ENCODE assay signal across 8 cellular contexts in the genomic region with DNA sequence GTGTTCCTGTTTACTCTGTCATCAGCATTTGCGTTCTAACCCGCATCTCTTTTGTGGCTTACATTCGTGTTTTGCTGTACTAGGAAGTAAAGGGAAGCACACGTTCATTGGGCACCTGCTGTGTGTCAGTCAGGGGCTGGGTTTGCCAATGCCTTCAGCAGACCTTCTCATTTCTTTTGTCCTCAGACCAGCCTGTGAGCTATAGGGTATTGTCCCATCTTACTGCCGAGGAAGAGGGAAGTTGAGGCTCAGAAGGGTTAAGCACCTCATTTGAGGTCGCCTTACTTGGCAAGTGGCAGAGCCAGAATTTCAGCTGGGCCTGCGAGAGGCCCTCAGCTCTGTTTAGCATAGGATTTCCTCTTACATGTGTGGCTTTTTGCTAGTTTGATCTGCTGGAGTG. TPM values are rescaled to one million over a fixed set of nuclear protein-coding genes. Genes with fewer than 3 reads are reported as not detected.
DNase-seq lines count a peak whose midpoint lies in the region; ATAC-seq, FAIRE-seq and TF ChIP-seq lines count a peak whose summit lies in the region.

No MANE protein-coding gene starts in this region.

- in situ Hi-C loops in HepG2 (cut with HindIII; ENCODE audit: extremely low pct_ligation_motif_present, low pct_unique_long_range_greater_than_20kb): no loop called here

- CTCF ChIA-PET in activated CD8-positive, alpha-beta T cell treated with anti-CD3 and anti-CD28 coated beads, Interleukin-2, amount 10 ng/mL, durations not matched to agents 7 days and 5 days (lab: Charles Lee): interaction anchor here (0.7 to 3.3 kb wide), 10 partner anchors 9 to 243 kb away, joined by 3 to 17 read pairs (median 4); no protein-coding TSS in a partner anchor
- CTCF ChIA-PET in HepG2 (lab: Yijun Ruan, JAX; ENCODE audit: low intra/inter-chr PET ratio, low total read pairs): interaction anchor here (1.5 to 1.9 kb wide), 2 partner anchors 9 to 25 kb away, joined by 4 to 6 read pairs; partner anchors contain the start of gene TBC1D14

- H3K27me3 Mint-ChIP-seq in activated CD8-positive, alpha-beta T cell treated with anti-CD3 and anti-CD28 coated beads, Interleukin-2, amount 10 ng/mL, durations not matched to agents 7 days and 5 days (ENCODE audit: low read depth): no peaks in the 10 kb centered on the region
- no peaks in the 10 kb centered on the region for H3K27me3 Mint-ChIP-seq in type B pancreatic cell

- ATAC-seq in left cardiac atrium: no peak
- ATAC-seq in activated CD8-positive, alpha-beta T cell treated with anti-CD3 and anti-CD28 coated beads, Interleukin-2, amount 10 ng/mL, durations not matched to agents 7 days and 5 days: peak; percentile 54
- ATAC-seq in HepG2: no peak
- ATAC-seq in HG03520 (IDR thresholded peaks at IDR 0.05; ENCODE audit: unreplicated experiment): no peak
- ATAC-seq in GM18498 (IDR thresholded peaks at IDR 0.05; ENCODE audit: unreplicated experiment): no peak

- 84% methylated on average over 7 of the region's 7 CpGs for WGBS in HepG2 (ENCODE audit: low lambda C conversion rate)

- no peak for DNase-seq in left ventricle myocardium inferior
- DNase-seq in left cardiac atrium: no peak
- DNase-seq in activated CD8-positive, alpha-beta T cell treated with anti-CD3 and anti-CD28 coated beads, Interleukin-2, amount 10 ng/mL, durations not matched to agents 7 days and 5 days: peak; percentile 46
- no peak for DNase-seq in HepG2 (ENCODE audit: low spot score)
- no peak for DNase-seq in type B pancreatic cell (ENCODE audit: extremely low spot score, unreplicated experiment)
- DNase-seq in C1 segment of cervical spinal cord (lab: John Stamatoyannopoulos, UW): no peak

- no peak for TF ChIP-seq RAD21 in HepG2 (CRISPR knock-in tag; IDR thresholded peaks at IDR 0.05)

- peaks cover 58% of the 10 kb centered on the region for H3K4me1 Mint-ChIP-seq in activated CD8-positive, alpha-beta T cell treated with anti-CD3 and anti-CD28 coated beads, Interleukin-2, amount 10 ng/mL, durations not matched to agents 7 days and 5 days (ENCODE audit: low read depth)
- peaks cover 42% of the 10 kb centered on the region for H3K4me1 Mint-ChIP-seq in type B pancreatic cell (ENCODE audit: unreplicated experiment)

- TF ChIP-seq CTCF in left ventricle myocardium inferior (IDR thresholded peaks at IDR 0.05; ENCODE audit: borderline replicate concordance): no peak
- TF ChIP-seq CTCF in HepG2 (CRISPR knock-in tag; IDR thresholded peaks at IDR 0.05): no peak
- TF ChIP-seq CTCF in type B pancreatic cell (conservative IDR thresholded peaks at IDR 0.05): no peak

- no peaks in the 10 kb centered on the region for H3K9me3 Mint-ChIP-seq in activated CD8-positive, alpha-beta T cell treated with anti-CD3 and anti-CD28 coated beads, Interleukin-2, amount 10 ng/mL, durations not matched to agents 7 days and 5 days (ENCODE audit: insufficient read depth)
- H3K9me3 Mint-ChIP-seq in type B pancreatic cell: no peaks in the 10 kb centered on the region

- H3K36me3 ChIP-seq in left ventricle myocardium inferior (peaks cover 6% of the 10 kb centered on the region), HepG2 (replicated peaks in 1 of 2; ENCODE audit: control insufficient read depth in 1 of 2, insufficient read depth in 2 of 2, low read length in 2 of 2) (peaks cover 0 to 13% of the 10 kb centered on the region in 2 experiments; a peak in 2 of 5 replicates)

- H3K4me3 ChIP-seq in left ventricle myocardium inferior (no peak overlapping the region), HepG2 (replicated peaks in 1 of 3; ENCODE audit: insufficient read depth in 1 of 3, low read depth in 2 of 3, low read length in 3 of 3) (no peak overlapping the region)

- H3K4me1 ChIP-seq in left ventricle myocardium inferior (peaks cover 47% of the 10 kb centered on the region), HepG2 (ENCODE audit: insufficient read depth, low read length) (peaks cover 77% of the 10 kb centered on the region)

- peaks cover 53% of the 10 kb centered on the region for H3K79me2 ChIP-seq in HepG2 (ENCODE audit: insufficient read depth, low read length)

- H2AFZ ChIP-seq in HepG2 (ENCODE audit: low read length): no peak overlapping the region

- H3K27ac ChIP-seq in left ventricle myocardium inferior (replicated peaks): peak overlapping the region; percentile 47
- peak overlapping the region; percentile 75 for H3K27ac ChIP-seq in HepG2 (ENCODE audit: extremely low read length, insufficient read depth, low read length)

- no peak for TF ChIP-seq EP300 in HepG2 (IDR thresholded peaks at IDR 0.05; ENCODE audit: low read depth in 2 of 2, low read length in 2 of 2)
- TF ChIP-seq EP300 in HepG2 (CRISPR knock-in tag; IDR thresholded peaks at IDR 0.05; ENCODE audit: borderline replicate concordance): no peak

- peak overlapping the region; percentile 80 for H3K4me2 ChIP-seq in HepG2 (ENCODE audit: low read depth, low read length)

- H3K9ac ChIP-seq in HepG2 (ENCODE audit: insufficient read depth, low read depth, low read length): no peak overlapping the region

- peaks cover 47% of the 10 kb centered on the region for H4K20me1 ChIP-seq in HepG2 (ENCODE audit: insufficient read depth, low read length)

- no peak for TF ChIP-seq POLR2A in HepG2 (IDR thresholded peaks at IDR 0.05; ENCODE audit: insufficient read depth in 1 of 2, low read depth in 2 of 2, low read length in 2 of 2)

- POLR2A ChIA-PET in activated CD8-positive, alpha-beta T cell treated with anti-CD3 and anti-CD28 coated beads, Interleukin-2, amount 10 ng/mL, durations not matched to agents 7 days and 5 days (lab: Charles Lee): interaction anchor here (0.7 to 2.7 kb wide), 5 partner anchors 9 to 150 kb away, joined by 3 to 8 read pairs (median 6); partner anchors contain the start of genes GRPEL1 and TADA2B
- POLR2A ChIA-PET in HepG2 (lab: Yijun Ruan, JAX): interaction anchor here (1.6 to 2.0 kb wide), 2 partner anchors 11 to 14 kb away, joined by 6 to 8 read pairs; no protein-coding TSS in a partner anchor

- H3K36me3 Mint-ChIP-seq in activated CD8-positive, alpha-beta T cell treated with anti-CD3 and anti-CD28 coated beads, Interleukin-2, amount 10 ng/mL, durations not matched to agents 7 days and 5 days (ENCODE audit: low read depth): peaks cover 12% of the 10 kb centered on the region
- no peaks in the 10 kb centered on the region for H3K36me3 Mint-ChIP-seq in type B pancreatic cell

- H3K27ac Mint-ChIP-seq in activated CD8-positive, alpha-beta T cell treated with anti-CD3 and anti-CD28 coated beads, Interleukin-2, amount 10 ng/mL, durations not matched to agents 7 days and 5 days: peak overlapping the region; percentile 92
- peak overlapping the region; percentile 92 for H3K27ac Mint-ChIP-seq in type B pancreatic cell

- no TSS peak for BruUV-seq in HepG2 (replicated peaks; lab: Mats Ljungman, UMichigan)

- no peaks in the 10 kb centered on the region for H3K9me3 ChIP-seq in left ventricle myocardium inferior (replicated peaks)
- no peaks in the 10 kb centered on the region for H3K9me3 ChIP-seq in HepG2 (ENCODE audit: low read length)

- no peaks in the 10 kb centered on the region for H3K27me3 ChIP-seq in left ventricle myocardium inferior (ENCODE audit: low read depth)
- no peaks in the 10 kb centered on the region for H3K27me3 ChIP-seq in HepG2 (ENCODE audit: control insufficient read depth in 1 of 2, insufficient read depth in 2 of 2, low read length in 2 of 2)

- H3K4me3 Mint-ChIP-seq in activated CD8-positive, alpha-beta T cell treated with anti-CD3 and anti-CD28 coated beads, Interleukin-2, amount 10 ng/mL, durations not matched to agents 7 days and 5 days: peak overlapping the region; percentile 62
- no peak overlapping the region for H3K4me3 Mint-ChIP-seq in type B pancreatic cell

- intact Hi-C loops in left ventricle myocardium inferior (cut with micrococcal nuclease) (no loop called here), left cardiac atrium (cut with DNase I) (no loop called here), HepG2 (cut with micrococcal nuclease; ENCODE audit: unreplicated experiment) (no loop called here)

- no peak for FAIRE-seq in HepG2 (lab: Jason Lieb, UNC)

TF ChIP-seq in HepG2, 621 proteins besides CTCF, POLR2A, EP300 and RAD21:
- TF ChIP-seq ZNF10 (CRISPR knock-in tag; IDR thresholded peaks at IDR 0.05; ENCODE audit: borderline replicate concordance, low read depth): no peak
- 0 out of 2 replicates have a peak, but pooled peaks have one; percentile 4 for TF ChIP-seq ARNT2 (CRISPR knock-in tag; IDR thresholded peaks at IDR 0.05; ENCODE audit: low read depth)
- TF ChIP-seq MYC (CRISPR knock-in tag; IDR thresholded peaks at IDR 0.05; ENCODE audit: borderline replicate concordance): no peak
- no peak for TF ChIP-seq NFATC3 (CRISPR knock-in tag; IDR thresholded peaks at IDR 0.05)
- no peak for TF ChIP-seq KLF12 (CRISPR knock-in tag; IDR thresholded peaks at IDR 0.05; ENCODE audit: borderline replicate concordance)
TF ChIP-seq in HepG2: peak in this region for 1.

RNA-seq across cellular contexts. Expression of gene TBC1D14, which starts 8.7 kb away (rescaled TPM):
- total RNA-seq in left ventricle myocardium inferior (36.1 TPM), left cardiac atrium (10 to 100 TPM; 34.7 to 35.9 TPM), HepG2 (2016; rRNA removed; fragmentation: Illumina TruSeq; extraction: Trizol) (46.5 and 53.3 TPM in 2 replicates), type B pancreatic cell (ENCODE audit: low replicate concordance) (55.9 and 56.9 TPM in 2 replicates)
- total RNA-seq in activated CD8-positive, alpha-beta T cell treated with anti-CD3 and anti-CD28 coated beads, Interleukin-2, amount 10 ng/mL, durations not matched to agents 7 days and 5 days: 10 to 100 TPM; 39.4 to 39.8 TPM
- total RNA-seq in HepG2 (2016; cell fraction: cytosol; rRNA removed; fragmentation: Illumina TruSeq; extraction: Trizol; ENCODE audit: low read depth): 65.4 and 73.2 TPM in 2 replicates
- total RNA-seq in HepG2 (2016; cell fraction: insoluble cytoplasmic fraction; rRNA removed; fragmentation: Illumina TruSeq; extraction: Trizol): 45.9 and 47.6 TPM in 2 replicates
- 39.0 and 41.3 TPM in 2 replicates for total RNA-seq in HepG2 (2016; cell fraction: membrane; rRNA removed; fragmentation: Illumina TruSeq; extraction: Trizol)
- total RNA-seq in HepG2 (2016; cell fraction: nucleus; rRNA removed; fragmentation: Illumina TruSeq; extraction: Trizol): 38.2 and 42.5 TPM in 2 replicates
- polyA plus RNA-seq in HepG2 (2011; rRNA removed): 29.5 and 31.8 TPM in 2 replicates
- 29.0 and 31.7 TPM in 2 replicates for polyA plus RNA-seq in HepG2 (2011; cell fraction: cytosol; rRNA removed)
- 29.6 and 30.6 TPM in 2 replicates for polyA plus RNA-seq in HepG2 (2011; cell fraction: nucleus; rRNA removed)
- 31.1 and 34.7 TPM in 2 replicates for polyA plus RNA-seq in HepG2 (2012)
- 5.0 TPM in 2 replicates for polyA plus RNA-seq in HepG2 (2016; cell fraction: cytosol; fragmentation: Illumina TruSeq; extraction: Trizol; ENCODE audit: low read depth)
- polyA plus RNA-seq in HepG2 (2016; cell fraction: insoluble cytoplasmic fraction; fragmentation: Illumina TruSeq; extraction: Trizol; ENCODE audit: low read depth): 34.0 and 38.1 TPM in 2 replicates
- 15.8 and 17.3 TPM in 2 replicates for polyA plus RNA-seq in HepG2 (2016; cell fraction: membrane; fragmentation: Illumina TruSeq; extraction: Trizol; ENCODE audit: low read depth)
- 42.2 and 45.1 TPM in 2 replicates for polyA plus RNA-seq in HepG2 (2016; cell fraction: nucleus; fragmentation: Illumina TruSeq; extraction: Trizol; ENCODE audit: insufficient read depth, low read depth)
- 34.1 and 63.3 TPM in 2 replicates for polyA minus RNA-seq in HepG2 (2011; rRNA and poly(A)+ RNA removed; ENCODE audit: low replicate concordance)
- 21.7 and 28.5 TPM in 2 replicates for polyA minus RNA-seq in HepG2 (2011; cell fraction: cytosol; rRNA and poly(A)+ RNA removed)
- 25.8 and 31.3 TPM in 2 replicates for polyA minus RNA-seq in HepG2 (2011; cell fraction: nucleus; rRNA and poly(A)+ RNA removed)
